1 cellular context compared by ENCODE assay signal in genomic region chr17:17830740-17831207, GRCh38.
TF ChIP-seq lines count a peak whose summit lies in the region.

No MANE protein-coding gene starts in this region.

TF ChIP-seq in HepG2, 621 proteins besides CTCF, POLR2A, EP300 and RAD21 (continued from another document and continues in another):
- TF ChIP-seq, protein P1, sequence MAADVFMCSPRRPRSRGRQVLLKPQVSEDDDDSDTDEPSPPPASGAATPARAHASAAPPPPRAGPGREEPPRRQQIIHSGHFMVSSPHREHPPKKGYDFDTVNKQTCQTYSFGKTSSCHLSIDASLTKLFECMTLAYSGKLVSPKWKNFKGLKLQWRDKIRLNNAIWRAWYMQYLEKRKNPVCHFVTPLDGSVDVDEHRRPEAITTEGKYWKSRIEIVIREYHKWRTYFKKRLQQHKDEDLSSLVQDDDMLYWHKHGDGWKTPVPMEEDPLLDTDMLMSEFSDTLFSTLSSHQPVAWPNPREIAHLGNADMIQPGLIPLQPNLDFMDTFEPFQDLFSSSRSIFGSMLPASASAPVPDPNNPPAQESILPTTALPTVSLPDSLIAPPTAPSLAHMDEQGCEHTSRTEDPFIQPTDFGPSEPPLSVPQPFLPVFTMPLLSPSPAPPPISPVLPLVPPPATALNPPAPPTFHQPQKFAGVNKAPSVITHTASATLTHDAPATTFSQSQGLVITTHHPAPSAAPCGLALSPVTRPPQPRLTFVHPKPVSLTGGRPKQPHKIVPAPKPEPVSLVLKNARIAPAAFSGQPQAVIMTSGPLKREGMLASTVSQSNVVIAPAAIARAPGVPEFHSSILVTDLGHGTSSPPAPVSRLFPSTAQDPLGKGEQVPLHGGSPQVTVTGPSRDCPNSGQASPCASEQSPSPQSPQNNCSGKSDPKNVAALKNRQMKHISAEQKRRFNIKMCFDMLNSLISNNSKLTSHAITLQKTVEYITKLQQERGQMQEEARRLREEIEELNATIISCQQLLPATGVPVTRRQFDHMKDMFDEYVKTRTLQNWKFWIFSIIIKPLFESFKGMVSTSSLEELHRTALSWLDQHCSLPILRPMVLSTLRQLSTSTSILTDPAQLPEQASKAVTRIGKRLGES (CRISPR knock-in tag; IDR thresholded peaks at IDR 0.05; ENCODE audit: borderline replicate concordance), result no peak
- TF ChIP-seq ZMAT5 (CRISPR knock-in tag; IDR thresholded peaks at IDR 0.05; ENCODE audit: borderline replicate concordance, low read depth) (no peak), ZNF557 (CRISPR knock-in tag; IDR thresholded peaks at IDR 0.05) (no peak; the same call in 1 of the 2 replicates), HNRNPL (IDR thresholded peaks at IDR 0.05; ENCODE audit: low read depth, low read length) (peak; percentile 81), ZNF225 (CRISPR knock-in tag; IDR thresholded peaks at IDR 0.05) (no peak), PRDM4 (CRISPR knock-in tag; IDR thresholded peaks at IDR 0.05; ENCODE audit: borderline replicate concordance) (no peak), HNRNPK (IDR thresholded peaks at IDR 0.05; ENCODE audit: low read depth, low read length, poor library complexity, severe bottlenecking) (no peak), ZKSCAN1 (IDR thresholded peaks at IDR 0.05; ENCODE audit: low read length) (no peak), ZNF550 (CRISPR knock-in tag; IDR thresholded peaks at IDR 0.05; ENCODE audit: borderline replicate concordance) (no peak), TRIM24 (CRISPR knock-in tag; IDR thresholded peaks at IDR 0.05) (no peak), GLMP (CRISPR knock-in tag; IDR thresholded peaks at IDR 0.05; ENCODE audit: borderline replicate concordance) (no peak), GZF1 (CRISPR knock-in tag; IDR thresholded peaks at IDR 0.05) (peak; percentile 44; the same call in 1 of the 2 replicates), JUND (CRISPR knock-in tag; IDR thresholded peaks at IDR 0.05) (no peak; the same call in 1 of the 2 replicates), SRSF1 (optimal IDR thresholded peaks at IDR 0.05; ENCODE audit: low read depth, low read length) (no peak), MYPOP (CRISPR knock-in tag; IDR thresholded peaks at IDR 0.05) (0 out of 2 replicates have a peak, but pooled peaks have one; percentile 60), PRPF4 (IDR thresholded peaks at IDR 0.05; ENCODE audit: low read depth, low read length, poor library complexity, severe bottlenecking) (no peak), ZNF292 (CRISPR knock-in tag; IDR thresholded peaks at IDR 0.05; ENCODE audit: borderline replicate concordance, low read depth) (peak; percentile 99), ZNF572 (CRISPR knock-in tag; IDR thresholded peaks at IDR 0.05) (no peak), ZNF251 (CRISPR knock-in tag; IDR thresholded peaks at IDR 0.05) (no peak), ZNF607 (CRISPR knock-in tag; IDR thresholded peaks at IDR 0.05; ENCODE audit: borderline replicate concordance) (no peak; the same call in 1 of the 2 replicates), PITX1 (CRISPR knock-in tag; IDR thresholded peaks at IDR 0.05) (peak; percentile 92), REPIN1 (CRISPR knock-in tag; IDR thresholded peaks at IDR 0.05; ENCODE audit: borderline replicate concordance, low read depth) (peak; percentile 73; the same call in 1 of the 2 replicates), ZNF101 (CRISPR knock-in tag; IDR thresholded peaks at IDR 0.05; ENCODE audit: borderline replicate concordance, low read depth) (no peak), ZNF333 (CRISPR knock-in tag; IDR thresholded peaks at IDR 0.05; ENCODE audit: borderline replicate concordance) (no peak), ZNF362 (CRISPR knock-in tag; IDR thresholded peaks at IDR 0.05; ENCODE audit: borderline replicate concordance) (no peak), TRAFD1 (CRISPR knock-in tag; IDR thresholded peaks at IDR 0.05; ENCODE audit: borderline replicate concordance) (no peak), HINFP (CRISPR knock-in tag; IDR thresholded peaks at IDR 0.05; ENCODE audit: low read depth) (no peak; the same call in 1 of the 2 replicates), SALL2 (CRISPR knock-in tag; IDR thresholded peaks at IDR 0.05) (peak; percentile 83; the same call in 1 of the 2 replicates), ZNF142 (CRISPR knock-in tag; IDR thresholded peaks at IDR 0.05) (no peak)
- TF ChIP-seq, protein P2, sequence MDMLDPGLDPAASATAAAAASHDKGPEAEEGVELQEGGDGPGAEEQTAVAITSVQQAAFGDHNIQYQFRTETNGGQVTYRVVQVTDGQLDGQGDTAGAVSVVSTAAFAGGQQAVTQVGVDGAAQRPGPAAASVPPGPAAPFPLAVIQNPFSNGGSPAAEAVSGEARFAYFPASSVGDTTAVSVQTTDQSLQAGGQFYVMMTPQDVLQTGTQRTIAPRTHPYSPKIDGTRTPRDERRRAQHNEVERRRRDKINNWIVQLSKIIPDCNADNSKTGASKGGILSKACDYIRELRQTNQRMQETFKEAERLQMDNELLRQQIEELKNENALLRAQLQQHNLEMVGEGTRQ (IDR thresholded peaks at IDR 0.05; ENCODE audit: low read depth, low read length), result peak; percentile 59; the same call in 1 of the 2 replicates
- TF ChIP-seq, protein P2 (CRISPR knock-in tag; IDR thresholded peaks at IDR 0.05; ENCODE audit: borderline replicate concordance), result peak; percentile 54; the same call in 1 of the 2 replicates
